34 cellular contexts compared by ENCODE assay signal in genomic region chr12:16542586-16542985, GRCh38.
"Had no signal": no experiment of that assay in that cellular context is flagged by ENCODE, and none has a peak within 500 bp of the region (broad histone marks: within the 10 kb centered on the region; RNA-seq: fewer than 3 reads in every experiment).

No MANE protein-coding gene starts in this region.

- H3K4me3 ChIP-seq: MG63 had no signal

- H3K36me3 ChIP-seq: MG63 had no signal

- H3K9me3 ChIP-seq: MG63 had no signal

- H3K27me3 ChIP-seq: MG63 had no signal

- DNase-seq: Karpas-422, Kasumi-1, MG63, MM.1S, MV-4-11, NCI-H1048, NCI-H1092, NCI-H1092 treated with DMSO at 0.1 percent for 48 hours, NCI-H1105, NCI-H1105 treated with DMSO at 0.1 percent for 48 hours, NCI-H1417, NCI-H1417 treated with DMSO at 0.1 percent for 48 hours, NCI-H1436, NCI-H1436 treated with DMSO at 0.1 percent for 48 hours, NCI-H146, NCI-H1694, NCI-H1694 treated with DMSO at 0.1 percent for 48 hours, NCI-H187, NCI-H187 treated with DMSO at 0.1 percent for 48 hours, NCI-H1930, NCI-H2029, NCI-H2029 treated with DMSO at 0.1 percent for 48 hours, NCI-H2081, NCI-H2081 treated with DMSO at 0.1 percent for 48 hours, NCI-H2107, NCI-H2171, NCI-H2171 treated with DMSO at 0.1 percent for 48 hours, NCI-H2227 treated with DMSO at 0.1 percent for 48 hours, NCI-H226, NCI-H345, NCI-H446, NCI-H446 treated with DMSO at 0.1 percent for 48 hours, NCI-H510A, NCI-H510A treated with DMSO at 0.1 percent for 48 hours had no signal
